ENCODE assay signal across 9 cellular contexts in genomic region chr5:150488519-150489357, GRCh38. TPM values are rescaled to one million over a fixed set of nuclear protein-coding genes. Genes with fewer than 3 reads are reported as not detected.
DNase-seq lines count a peak whose midpoint lies in the region; ATAC-seq, FAIRE-seq and TF ChIP-seq lines count a peak whose summit lies in the region.
"Had no signal": no experiment of that assay in that cellular context is flagged by ENCODE, and none has a peak within 500 bp of the region (broad histone marks: within the 10 kb centered on the region; RNA-seq: fewer than 3 reads in every experiment).

No MANE protein-coding gene starts in this region.

- H3K4me3 ChIP-seq in A549 (no peak overlapping the region), NT2/D1 (ENCODE audit: insufficient read length, low read depth) (no peak overlapping the region), dorsolateral prefrontal cortex (peak overlapping the region in 28 of 59 donors; percentile 0 to 99 (median 89)), mononuclear cell (ENCODE audit: low read length) (peak overlapping the region; percentile 23), HAP-1 (no peak overlapping the region)

- DNase-seq in A549 (ENCODE audit: low read depth in 1 of 2, low spot score in 1 of 2): no peak
- DNase-seq in NT2/D1 (ENCODE audit: low read depth, low spot score): no peak
- peak in 4 of 10 donors; percentile 35 to 61 (median 46) for DNase-seq in dorsolateral prefrontal cortex
- DNase-seq in HAP-1 (ENCODE audit: low spot score in 2 of 2): no peak
- DNase-seq in NCI-H510A treated with DMSO at 0.1 percent for 48 hours (lab: John Stamatoyannopoulos, UW): no peak
- no peak for DNase-seq in stimulated activated naive CD4-positive, alpha-beta T cell (lab: John Stamatoyannopoulos, UW)

- H3K9ac ChIP-seq in NT2/D1 (ENCODE audit: insufficient read length, low read depth): peak overlapping the region; percentile 12

- in situ Hi-C loops in HAP-1 (cut with MboI; ENCODE audit: low sequenced_read_pairs): no loop called here

- ATAC-seq in A549 (no peak), HG03432 (IDR thresholded peaks at IDR 0.05; ENCODE audit: unreplicated experiment) (no peak)

- no peak for FAIRE-seq in A549 (lab: Jason Lieb, UNC)
- FAIRE-seq: A204.1 had no signal

- H3K4me2 ChIP-seq in A549: peak overlapping the region; percentile 67

- no peak for TF ChIP-seq EP300 in A549 (IDR thresholded peaks at IDR 0.05)

- 85% methylated on average over 11 of the region's 11 CpGs for WGBS in A549 (ENCODE audit: missing lambda C conversion rate)

- intact Hi-C loops in dorsolateral prefrontal cortex (cut with DNase I): loop anchor here in 1 of 2 donors (5.0 kb wide), 1 partner anchor 34 kb away; no protein-coding TSS in a partner anchor

- POLR2A ChIA-PET in A549 (lab: Yijun Ruan, JAX): no interaction called here

- TF ChIP-seq CTCF in A549 (IDR thresholded peaks at IDR 0.05): no peak
- TF ChIP-seq CTCF in dorsolateral prefrontal cortex (IDR thresholded peaks at IDR 0.05 in 54 of 56, conservative IDR thresholded peaks at IDR 0.05 in 2 of 56; ENCODE audit: low read depth in 1 of 56, partially characterized antibody in 56 of 56): no peak

- H3K27me3 ChIP-seq in NT2/D1 (ENCODE audit: insufficient read depth, insufficient read length): no peaks in the 10 kb centered on the region
- H3K27me3 ChIP-seq in dorsolateral prefrontal cortex: no peaks in the 10 kb centered on the region
- H3K27me3 ChIP-seq in mononuclear cell (ENCODE audit: insufficient read depth, low read length): no peaks in the 10 kb centered on the region
- H3K27me3 ChIP-seq in HAP-1 (ENCODE audit: low read depth): no peaks in the 10 kb centered on the region

- peak overlapping the region; percentile 98 to 100; a peak in 4 of 6 replicates for H3K27ac ChIP-seq in A549
- H3K27ac ChIP-seq in dorsolateral prefrontal cortex: peak overlapping the region; percentile 67 to 98 (median 95)

- TF ChIP-seq RAD21 in A549 (conservative IDR thresholded peaks at IDR 0.05 in 1 of 2, IDR thresholded peaks at IDR 0.05 in 1 of 2): no peak

- H3K4me1 ChIP-seq in A549 (peaks cover 74% of the 10 kb centered on the region), NT2/D1 (ENCODE audit: insufficient read depth, insufficient read length) (peaks cover 17% of the 10 kb centered on the region), mononuclear cell (ENCODE audit: insufficient read depth, low read length) (peaks cover 63% of the 10 kb centered on the region), HAP-1 (peaks cover 4% of the 10 kb centered on the region; the same call in 1 of the 2 replicates)

- TF ChIP-seq POLR2A in A549 (IDR thresholded peaks at IDR 0.05; ENCODE audit: low read length): no peak

- H3K36me3 ChIP-seq in NT2/D1 (ENCODE audit: insufficient read depth, insufficient read length, low read length) (peaks cover 33% of the 10 kb centered on the region), HAP-1 (replicated peaks) (no peaks in the 10 kb centered on the region; the same call in 1 of the 2 replicates)

- CTCF ChIA-PET in A549 (lab: Yijun Ruan, JAX): interaction anchor here (1.0 to 33.5 kb wide), 9 partner anchors 8 to 53 kb away, joined by 4 to 439 read pairs (median 10); partner anchors contain the start of gene NDST1

- H3K9me3 ChIP-seq in A549 (no peaks in the 10 kb centered on the region), NT2/D1 (ENCODE audit: insufficient read depth, low read length) (no peaks in the 10 kb centered on the region), mononuclear cell (ENCODE audit: low read depth, low read length) (no peaks in the 10 kb centered on the region), HAP-1 (no peaks in the 10 kb centered on the region)

TF ChIP-seq in A549, 52 proteins besides CTCF, POLR2A, EP300 and RAD21:
- no peak for TF ChIP-seq BHLHE40 (IDR thresholded peaks at IDR 0.05; ENCODE audit: low read depth, low read length)
- TF ChIP-seq KDM1A (IDR thresholded peaks at IDR 0.05; ENCODE audit: low read depth): no peak
- TF ChIP-seq USF2 (IDR thresholded peaks at IDR 0.05): no peak
- no peak for TF ChIP-seq CBX8 (IDR thresholded peaks at IDR 0.05)
- TF ChIP-seq NPAS2 (CRISPR knock-in tag; IDR thresholded peaks at IDR 0.05; ENCODE audit: borderline replicate concordance): no peak
- no peak for TF ChIP-seq RFX5 (IDR thresholded peaks at IDR 0.05)

RNA-seq across cellular contexts. Expression of gene NDST1, which starts 19.2 kb away (rescaled TPM):
- polyA plus RNA-seq in A549 (2011; rRNA removed) (24.4 and 27.7 TPM in 2 replicates), A549 (2017; fragmentation: RNase III; extraction: RNeasy Plus Mini Kit Qiagen cat#74134 plus additional on column Dnase treatment) (50.8 to 59.7 TPM (median 55.8 TPM) in 3 replicates)
- 28.2 and 45.6 TPM in 2 replicates for polyA plus RNA-seq in A549 (2012; cell fraction: cytosol; rRNA removed)
- polyA plus RNA-seq in A549 (2012; cell fraction: nucleus; rRNA removed): 70.2 and 91.2 TPM in 2 replicates
- 37.2 and 50.7 TPM in 2 replicates for polyA minus RNA-seq in A549 (2011; rRNA and poly(A)+ RNA removed)
- total RNA-seq in dorsolateral prefrontal cortex (100 to 1,000 TPM in 43 of 120 experiments, 10 to 100 TPM in 77; 64.3 to 163 (median 92.5) TPM), mononuclear cell (13.0 TPM)

RNA-seq across cellular contexts. Expression of gene RPS14, which starts 39.2 kb away (rescaled TPM):
- polyA plus RNA-seq in A549 (2011; rRNA removed): 3,799 and 4,312 TPM in 2 replicates
- polyA plus RNA-seq in A549 (2012; cell fraction: cytosol; rRNA removed): 5,803 and 7,483 TPM in 2 replicates
- polyA plus RNA-seq in A549 (2012; cell fraction: nucleus; rRNA removed): 1,682 and 2,988 TPM in 2 replicates
- polyA plus RNA-seq in A549 (2017; fragmentation: RNase III; extraction: RNeasy Plus Mini Kit Qiagen cat#74134 plus additional on column Dnase treatment): 3,127 to 3,794 TPM (median 3,716 TPM) in 3 replicates
- polyA minus RNA-seq in A549 (2011; rRNA and poly(A)+ RNA removed): 949 and 1,168 TPM in 2 replicates
- 100 to 1,000 TPM; 441 to 866 (median 635) TPM for total RNA-seq in dorsolateral prefrontal cortex
- 4,450 TPM for total RNA-seq in mononuclear cell
